Comparison of ENCODE assay signal across 23 cellular contexts in genomic region chr7:38054199-38054598, GRCh38.
A peak's percentile ranks its signal among the peaks of the same experiment; 100 is the strongest.
DNase-seq lines count a peak whose midpoint lies in the region; ATAC-seq and TF ChIP-seq lines count a peak whose summit lies in the region.
"Had no signal": no experiment of that assay in that cellular context is flagged by ENCODE, and none has a peak within 500 bp of the region (broad histone marks: within the 10 kb centered on the region; RNA-seq: fewer than 3 reads in every experiment).

No MANE protein-coding gene starts in this region.

- no peaks in the 10 kb centered on the region for H4K20me1 ChIP-seq in GM23338 (replicated peaks; ENCODE audit: insufficient read depth)
- H4K20me1 ChIP-seq in osteoblast (ENCODE audit: insufficient read depth, low read length): no peaks in the 10 kb centered on the region
- H4K20me1 ChIP-seq: BLaER1 had no signal

- H3K4me2 ChIP-seq in GM23338: no peak overlapping the region
- H3K4me2 ChIP-seq in osteoblast (ENCODE audit: insufficient read depth, low read length): no peak overlapping the region
- H3K4me2 ChIP-seq: BLaER1, SK-N-SH had no signal

- ATAC-seq in GM23338 (peak; percentile 61), HG02759 (IDR thresholded peaks at IDR 0.05; ENCODE audit: unreplicated experiment) (no peak)
- ATAC-seq: PC-3 had no signal

- no peak overlapping the region for H3K4me3 Mint-ChIP-seq in GM23338
- H3K4me3 Mint-ChIP-seq: CD4-positive, CD25-positive, alpha-beta regulatory T cell had no signal

- H3K27me3 Mint-ChIP-seq in GM23338 (ENCODE audit: insufficient read depth, low read depth, poor library complexity): no peaks in the 10 kb centered on the region
- H3K27me3 Mint-ChIP-seq: CD4-positive, CD25-positive, alpha-beta regulatory T cell had no signal

- H3K4me3 ChIP-seq in GM23338 (no peak overlapping the region), osteoblast (ENCODE audit: insufficient read depth, low read length) (no peak overlapping the region)
- H3K4me3 ChIP-seq: BLaER1 had no signal

- H3K36me3 Mint-ChIP-seq in GM23338 (ENCODE audit: low read depth): peaks cover 9% of the 10 kb centered on the region
- H3K36me3 Mint-ChIP-seq: CD4-positive, CD25-positive, alpha-beta regulatory T cell had no signal

- H3K27me3 ChIP-seq in GM23338 (ENCODE audit: insufficient read depth) (no peaks in the 10 kb centered on the region), osteoblast (ENCODE audit: insufficient read depth, low read length) (no peaks in the 10 kb centered on the region)
- H3K27me3 ChIP-seq: BLaER1 had no signal

- no peaks in the 10 kb centered on the region for H3K9me2 ChIP-seq in GM23338 (ENCODE audit: insufficient read depth)
- H3K9me2 ChIP-seq: SK-N-SH had no signal

- no peaks in the 10 kb centered on the region for H3K9me3 ChIP-seq in osteoblast (ENCODE audit: low read depth, low read length)
- H3K9me3 ChIP-seq: SK-N-SH had no signal

- no peaks in the 10 kb centered on the region for H3F3A ChIP-seq in GM23338 (replicated peaks; ENCODE audit: low read depth)

- H3K27ac ChIP-seq in GM23338 (ENCODE audit: low read depth): no peak overlapping the region
- H3K27ac ChIP-seq in osteoblast (ENCODE audit: low read depth, low read length): no peak overlapping the region
- H3K27ac ChIP-seq: BLaER1 had no signal

- TF ChIP-seq CTCF in GM23338 (conservative IDR thresholded peaks at IDR 0.05; ENCODE audit: low read depth in 2 of 2) (no peak), osteoblast (IDR thresholded peaks at IDR 0.05; ENCODE audit: extremely low read depth, low read depth, low read length) (no peak)

- peaks cover 21% of the 10 kb centered on the region for H3K9me3 Mint-ChIP-seq in GM23338

- 0 out of 2 replicates have a peak overlapping the region, but pooled peaks have one; percentile 52 for H2AFZ ChIP-seq in GM23338
- no peak overlapping the region for H2AFZ ChIP-seq in osteoblast (ENCODE audit: low read length)

- no peaks in the 10 kb centered on the region for H3K79me2 ChIP-seq in GM23338 (replicated peaks; ENCODE audit: insufficient read depth)
- no peaks in the 10 kb centered on the region for H3K79me2 ChIP-seq in osteoblast (ENCODE audit: insufficient read depth, low read length)

- H3K27ac Mint-ChIP-seq in GM23338: no peak overlapping the region

- peaks cover 1% of the 10 kb centered on the region; the same call in 1 of the 2 replicates for H3K36me3 ChIP-seq in GM23338 (ENCODE audit: insufficient read depth)
- no peaks in the 10 kb centered on the region for H3K36me3 ChIP-seq in osteoblast (ENCODE audit: insufficient read depth, low read length)

- H3K4me1 Mint-ChIP-seq in GM23338: peaks cover 13% of the 10 kb centered on the region; the same call in 2 of the 3 replicates
- H3K4me1 Mint-ChIP-seq: CD4-positive, CD25-positive, alpha-beta regulatory T cell had no signal

- peaks cover 10% of the 10 kb centered on the region for H3K4me1 ChIP-seq in GM23338 (ENCODE audit: insufficient read depth)
- peaks cover 7% of the 10 kb centered on the region for H3K4me1 ChIP-seq in osteoblast (ENCODE audit: insufficient read depth, low read length)
- H3K4me1 ChIP-seq: BLaER1 had no signal

- DNase-seq in DMS 273 (lab: John Stamatoyannopoulos, UW; ENCODE audit: unreplicated experiment) (peak; percentile 82), GM23338 (ENCODE audit: low spot score) (peak; percentile 21), cerebellar cortex (ENCODE audit: low spot score) (peak; percentile 52), osteoblast (ENCODE audit: insufficient read length, low spot score, missing footprints) (peak; percentile 36), NCI-H526 treated with DMSO at 0.1 percent for 48 hours (lab: John Stamatoyannopoulos, UW) (no peak), occipital lobe (lab: John Stamatoyannopoulos, UW) (no peak)
- DNase-seq: CD4-positive, CD25-positive, alpha-beta regulatory T cell; DMS53; GDM1; GOT3; HCEC 1CT; NCI-H1092 treated with DMSO at 0.1 percent for 48 hours; NCI-H1436; NCI-H187 treated with DMSO at 0.1 percent for 48 hours; NCI-H2107; NCI-H510A; NCI-H748 treated with DMSO at 0.1 percent for 48 hours; NK-92 treated with Interleukin-12 subunit alpha and Interleukin-12 subunit beta, amount 100 ng/mL, for 24 hours; PC-3; SK-N-SH; SW 1271 had no signal

TF ChIP-seq in GM23338, 12 proteins besides CTCF, POLR2A, EP300 and RAD21 (continues in another document):
- no peak for TF ChIP-seq JUNB (IDR thresholded peaks at IDR 0.05; ENCODE audit: unreplicated experiment)
- TF ChIP-seq ZNF114 (CRISPR knock-in tag; IDR thresholded peaks at IDR 0.05): no peak
- TF ChIP-seq CREB1 (CRISPR knock-in tag; IDR thresholded peaks at IDR 0.05; ENCODE audit: low read depth): no peak
- no peak for TF ChIP-seq EZH2phosphoT487 (IDR thresholded peaks at IDR 0.05; ENCODE audit: unreplicated experiment)
- no peak for TF ChIP-seq EZH2 (IDR thresholded peaks at IDR 0.05; ENCODE audit: low read depth, unreplicated experiment)
- no peak for TF ChIP-seq ETS1 (IDR thresholded peaks at IDR 0.05)
- TF ChIP-seq ZNF331 (CRISPR knock-in tag; IDR thresholded peaks at IDR 0.05; ENCODE audit: low read depth): no peak
- TF ChIP-seq POLR2AphosphoS5 (IDR thresholded peaks at IDR 0.05; ENCODE audit: low read depth): no peak
- no peak for TF ChIP-seq REST (IDR thresholded peaks at IDR 0.05; ENCODE audit: unreplicated experiment)
- TF ChIP-seq STAT1 (IDR thresholded peaks at IDR 0.05; ENCODE audit: unreplicated experiment): no peak
- TF ChIP-seq NANOG (IDR thresholded peaks at IDR 0.05; ENCODE audit: borderline replicate concordance): no peak

Comparison
In these comparisons a context has a peak if more than half of its experiments do, and no peak if none do; other contexts are left out.
1. DNase-seq: peak in DMS 273 (single experiment), GM23338 (single experiment), cerebellar cortex (single experiment) and osteoblast (single experiment); none in NCI-H526 treated with DMSO at 0.1 percent for 48 hours (single experiment) and occipital lobe (single experiment).